9 cellular contexts compared by ENCODE assay signal in genomic region chr21:44919913-44920693, GRCh38. TPM values are rescaled to one million over a fixed set of nuclear protein-coding genes. Genes with fewer than 3 reads are reported as not detected.
DNase-seq lines count a peak whose midpoint lies in the region; ATAC-seq and TF ChIP-seq lines count a peak whose summit lies in the region.
"Had no signal": no experiment of that assay in that cellular context is flagged by ENCODE, and none has a peak within 500 bp of the region (broad histone marks: within the 10 kb centered on the region; RNA-seq: fewer than 3 reads in every experiment).

No MANE protein-coding gene starts in this region.

- peak overlapping the region; percentile 78 for H3K27ac ChIP-seq in CD4-positive, CD25-positive, alpha-beta regulatory T cell (ENCODE audit: insufficient read depth, low read length, poor library complexity, severe bottlenecking)
- H3K27ac ChIP-seq in mesendoderm (ENCODE audit: low read depth, low read length): no peak overlapping the region
- H3K27ac ChIP-seq in OCI-LY7 (ENCODE audit: low read depth, low read length, poor library complexity, severe bottlenecking): no peak overlapping the region

- no peak overlapping the region for H2BK120ac ChIP-seq in mesendoderm (ENCODE audit: low read depth, low read length)

- intact Hi-C loops in OCI-LY7 (cut with micrococcal nuclease; ENCODE audit: unreplicated experiment): no loop called here

- no peaks in the 10 kb centered on the region for H3K27me3 Mint-ChIP-seq in CD4-positive, CD25-positive, alpha-beta regulatory T cell
- no peaks in the 10 kb centered on the region for H3K27me3 Mint-ChIP-seq in activated CD8-positive, alpha-beta T cell treated with anti-CD3 and anti-CD28 coated beads, Interleukin-2, amount 10 ng/mL, durations not matched to agents 7 days and 5 days (ENCODE audit: low read depth)

- no peaks in the 10 kb centered on the region for H3K9me3 ChIP-seq in CD4-positive, CD25-positive, alpha-beta regulatory T cell (ENCODE audit: control insufficient read depth in 2 of 2, low read length in 2 of 2)
- H3K9me3 ChIP-seq in OCI-LY7 (ENCODE audit: low read length): no peaks in the 10 kb centered on the region

- CTCF ChIA-PET in activated CD8-positive, alpha-beta T cell treated with anti-CD3 and anti-CD28 coated beads, Interleukin-2, amount 10 ng/mL, durations not matched to agents 7 days and 5 days (lab: Charles Lee): interaction anchor here (0.9 to 3.2 kb wide), 3 partner anchors 11 to 119 kb away, joined by 3 to 38 read pairs (median 4); no protein-coding TSS in a partner anchor
- CTCF ChIA-PET in OCI-LY7 (lab: Charles Lee; ENCODE audit: unreplicated experiment): interaction anchor here (1.1 kb wide), 1 partner anchor 7 kb away, joined by 3 read pairs; no protein-coding TSS in a partner anchor

- H2AFZ ChIP-seq in OCI-LY7 (ENCODE audit: low read length): no peak overlapping the region

- H3K9me2 ChIP-seq in OCI-LY7 (ENCODE audit: insufficient read depth, low read length): no peaks in the 10 kb centered on the region

- no peak overlapping the region for H2BK15ac ChIP-seq in mesendoderm (replicated peaks; ENCODE audit: low read depth)

- H3K4me1 ChIP-seq in CD4-positive, CD25-positive, alpha-beta regulatory T cell (ENCODE audit: control insufficient read depth, insufficient read depth, low read length, poor library complexity, severe bottlenecking): peaks cover 90% of the 10 kb centered on the region
- H3K4me1 ChIP-seq in mesendoderm (ENCODE audit: control insufficient read depth, low read depth, low read length): peaks cover 3% of the 10 kb centered on the region
- peaks cover 16% of the 10 kb centered on the region for H3K4me1 ChIP-seq in OCI-LY7 (ENCODE audit: insufficient read depth, low read length, poor library complexity, severe bottlenecking)

- POLR2A ChIA-PET in activated CD8-positive, alpha-beta T cell treated with anti-CD3 and anti-CD28 coated beads, Interleukin-2, amount 10 ng/mL, durations not matched to agents 7 days and 5 days (lab: Charles Lee): interaction anchor here (1.1 to 1.8 kb wide), 5 partner anchors 7 to 46 kb away, joined by 5 to 10 read pairs (median 7); partner anchors contain the start of gene PTTG1IP
- POLR2A ChIA-PET in OCI-LY7 (lab: Charles Lee): interaction anchor here (0.7 to 1.1 kb wide), 2 partner anchors 9 to 20 kb away, joined by 3 read pairs; no protein-coding TSS in a partner anchor

- H3K4me3 Mint-ChIP-seq in CD4-positive, CD25-positive, alpha-beta regulatory T cell: peak overlapping the region; percentile 98 to 100 (median 98)
- H3K4me3 Mint-ChIP-seq in activated CD8-positive, alpha-beta T cell treated with anti-CD3 and anti-CD28 coated beads, Interleukin-2, amount 10 ng/mL, durations not matched to agents 7 days and 5 days: peak overlapping the region; percentile 91

- peak overlapping the region; percentile 98 for H3K4me3 ChIP-seq in CD4-positive, CD25-positive, alpha-beta regulatory T cell (ENCODE audit: low read depth, low read length)
- H3K4me3 ChIP-seq in mesendoderm (ENCODE audit: low read length): no peak overlapping the region
- H3K4me3 ChIP-seq in OCI-LY7 (ENCODE audit: low read depth, low read length, poor library complexity, severe bottlenecking): no peak overlapping the region

- no peak overlapping the region for H3K4ac ChIP-seq in mesendoderm (ENCODE audit: low read depth, low read length)

- no TSS peak for BruUV-seq in OCI-LY7 (replicated peaks; lab: Mats Ljungman, UMichigan)

- H3K79me2 ChIP-seq in mesendoderm (ENCODE audit: control insufficient read depth, insufficient read depth, low read length) (no peaks in the 10 kb centered on the region), OCI-LY7 (ENCODE audit: insufficient read depth, low read depth, low read length) (no peaks in the 10 kb centered on the region)

- peaks cover 0 to 4% (median 0%) of the 10 kb centered on the region in 7 donors for H3K9me3 Mint-ChIP-seq in CD4-positive, CD25-positive, alpha-beta regulatory T cell
- H3K9me3 Mint-ChIP-seq in activated CD8-positive, alpha-beta T cell treated with anti-CD3 and anti-CD28 coated beads, Interleukin-2, amount 10 ng/mL, durations not matched to agents 7 days and 5 days (ENCODE audit: insufficient read depth): no peaks in the 10 kb centered on the region

- H3K4me1 Mint-ChIP-seq in CD4-positive, CD25-positive, alpha-beta regulatory T cell: peaks cover 33 to 88% (median 59%) of the 10 kb centered on the region in 4 donors
- peaks cover 76% of the 10 kb centered on the region for H3K4me1 Mint-ChIP-seq in activated CD8-positive, alpha-beta T cell treated with anti-CD3 and anti-CD28 coated beads, Interleukin-2, amount 10 ng/mL, durations not matched to agents 7 days and 5 days (ENCODE audit: low read depth)

- WGBS in mesendoderm (ENCODE audit: extremely low coverage, insufficient coverage, low lambda C conversion rate): no CpG with 5 or more reads among the region's 28 CpGs

- peak; percentile 20 to 37 for ATAC-seq in CD4-positive, CD25-positive, alpha-beta regulatory T cell (ENCODE audit: low read depth in 2 of 2)
- ATAC-seq in GM21825 (IDR thresholded peaks at IDR 0.05; ENCODE audit: unreplicated experiment) (peak; percentile 9), GM18907 (IDR thresholded peaks at IDR 0.05; ENCODE audit: unreplicated experiment) (no peak), GM18870 (IDR thresholded peaks at IDR 0.05; ENCODE audit: unreplicated experiment) (no peak)
- peak; percentile 45 for ATAC-seq in activated CD8-positive, alpha-beta T cell treated with anti-CD3 and anti-CD28 coated beads, Interleukin-2, amount 10 ng/mL, durations not matched to agents 7 days and 5 days

- no peak for TF ChIP-seq CTCF in OCI-LY7 (conservative IDR thresholded peaks at IDR 0.05; ENCODE audit: low read length)

- no peaks in the 10 kb centered on the region for H3K79me1 ChIP-seq in mesendoderm (ENCODE audit: low read length)

- no peak overlapping the region for H3K4me2 ChIP-seq in mesendoderm (ENCODE audit: low read length)
- no peak overlapping the region for H3K4me2 ChIP-seq in OCI-LY7 (ENCODE audit: low read length)

- no peak overlapping the region for H4K5ac ChIP-seq in mesendoderm (ENCODE audit: low read length)

- peak overlapping the region; percentile 20 for H3K9ac ChIP-seq in mesendoderm (ENCODE audit: low read length)

- no peaks in the 10 kb centered on the region for H3K27me3 ChIP-seq in CD4-positive, CD25-positive, alpha-beta regulatory T cell (ENCODE audit: control insufficient read depth, insufficient read depth, low read length)
- peaks cover 17% of the 10 kb centered on the region for H3K27me3 ChIP-seq in mesendoderm (ENCODE audit: insufficient read depth, low read length, poor library complexity)

- H3K36me3 Mint-ChIP-seq in CD4-positive, CD25-positive, alpha-beta regulatory T cell: peaks cover 11% of the 10 kb centered on the region
- H3K36me3 Mint-ChIP-seq in activated CD8-positive, alpha-beta T cell treated with anti-CD3 and anti-CD28 coated beads, Interleukin-2, amount 10 ng/mL, durations not matched to agents 7 days and 5 days (ENCODE audit: low read depth): peaks cover 60% of the 10 kb centered on the region

- H3K27ac Mint-ChIP-seq in CD4-positive, CD25-positive, alpha-beta regulatory T cell: peak overlapping the region; percentile 97 to 99 (median 99)
- peak overlapping the region; percentile 89 for H3K27ac Mint-ChIP-seq in activated CD8-positive, alpha-beta T cell treated with anti-CD3 and anti-CD28 coated beads, Interleukin-2, amount 10 ng/mL, durations not matched to agents 7 days and 5 days

- no peaks in the 10 kb centered on the region for H4K20me1 ChIP-seq in OCI-LY7 (ENCODE audit: insufficient read depth, low read length)

- peak overlapping the region; percentile 80 for H3K56ac ChIP-seq in mesendoderm (ENCODE audit: low read length)

- peaks cover 18% of the 10 kb centered on the region for H3K36me3 ChIP-seq in CD4-positive, CD25-positive, alpha-beta regulatory T cell (ENCODE audit: control insufficient read depth, insufficient read depth, low read length)
- H3K36me3 ChIP-seq in mesendoderm (ENCODE audit: control insufficient read depth, insufficient read depth, low read length) (no peaks in the 10 kb centered on the region), OCI-LY7 (ENCODE audit: insufficient read depth, low read length) (no peaks in the 10 kb centered on the region)

- H3K23ac ChIP-seq in mesendoderm (ENCODE audit: low read length): peak overlapping the region; percentile 92

- no peak overlapping the region for H3K18ac ChIP-seq in mesendoderm (ENCODE audit: low read length)

- peak overlapping the region; percentile 99 for H2AK5ac ChIP-seq in mesendoderm (ENCODE audit: low read length)

- H2BK5ac ChIP-seq in mesendoderm (ENCODE audit: low read length): peak overlapping the region; percentile 48

- peak in 1 of 3 donors; percentile 37 for DNase-seq in CD4-positive, CD25-positive, alpha-beta regulatory T cell
- DNase-seq in activated CD8-positive, alpha-beta T cell treated with anti-CD3 and anti-CD28 coated beads, Interleukin-2, amount 10 ng/mL, durations not matched to agents 7 days and 5 days: peak; percentile 46
- no peak for DNase-seq in mesendoderm
- no peak for DNase-seq in AG08396 (ENCODE audit: low spot score)
- DNase-seq in OCI-LY7 (ENCODE audit: low spot score): no peak
- DNase-seq: T1000 had no signal

- H4K8ac ChIP-seq in mesendoderm (ENCODE audit: low read depth, low read length): no peak overlapping the region

RNA-seq across cellular contexts. Expression of gene ITGB2, which starts 0.6 kb away (rescaled TPM):
- 411 TPM for total RNA-seq in CD4-positive, CD25-positive, alpha-beta regulatory T cell
- 100 to 1,000 TPM; 415 to 519 (median 446) TPM for polyA plus RNA-seq in CD4-positive, CD25-positive, alpha-beta regulatory T cell
- 100 to 1,000 TPM; 503 to 530 TPM for total RNA-seq in activated CD8-positive, alpha-beta T cell treated with anti-CD3 and anti-CD28 coated beads, Interleukin-2, amount 10 ng/mL, durations not matched to agents 7 days and 5 days
- polyA plus RNA-seq in mesendoderm (2013, experiment 1 of 2): 1.0 TPM
- polyA plus RNA-seq in mesendoderm (2013, experiment 2 of 2): 1.1 TPM
- 4.2 and 11.6 TPM in 2 replicates for total RNA-seq in OCI-LY7 (2014; rRNA removed; shearing (Covaris generic))
- total RNA-seq in OCI-LY7 (2022): 60.8 and 78.9 TPM in 2 replicates

RNA-seq across cellular contexts. Expression of gene SLX9, which starts 19.7 kb away (rescaled TPM):
- total RNA-seq in CD4-positive, CD25-positive, alpha-beta regulatory T cell: 21.8 TPM
- polyA plus RNA-seq in CD4-positive, CD25-positive, alpha-beta regulatory T cell: 10 to 100 TPM in 3 of 4 donors, 1 to 10 TPM in 1; 7.6 to 12.0 (median 10.0) TPM
- 10 to 100 TPM; 56.6 to 60.4 TPM for total RNA-seq in activated CD8-positive, alpha-beta T cell treated with anti-CD3 and anti-CD28 coated beads, Interleukin-2, amount 10 ng/mL, durations not matched to agents 7 days and 5 days
- 45.5 TPM for polyA plus RNA-seq in mesendoderm (2013, experiment 1 of 2)
- 43.5 TPM for polyA plus RNA-seq in mesendoderm (2013, experiment 2 of 2)
- 18.6 and 37.0 TPM in 2 replicates for total RNA-seq in OCI-LY7 (2014; rRNA removed; shearing (Covaris generic))
- 53.3 and 61.6 TPM in 2 replicates for total RNA-seq in OCI-LY7 (2022)

RNA-seq across cellular contexts. Expression of gene PTTG1IP, which starts 46.6 kb away (rescaled TPM):
- 98.3 TPM for total RNA-seq in CD4-positive, CD25-positive, alpha-beta regulatory T cell
- 100 to 1,000 TPM in 1 of 4 donors, 10 to 100 TPM in 3; 78.5 to 100 (median 95.1) TPM for polyA plus RNA-seq in CD4-positive, CD25-positive, alpha-beta regulatory T cell
- 10 to 100 TPM; 54.9 to 55.2 TPM for total RNA-seq in activated CD8-positive, alpha-beta T cell treated with anti-CD3 and anti-CD28 coated beads, Interleukin-2, amount 10 ng/mL, durations not matched to agents 7 days and 5 days
- polyA plus RNA-seq in mesendoderm (2013, experiment 1 of 2): 106 TPM
- 104 TPM for polyA plus RNA-seq in mesendoderm (2013, experiment 2 of 2)
- total RNA-seq in OCI-LY7 (2014; rRNA removed; shearing (Covaris generic)): 38.3 and 38.9 TPM in 2 replicates
- total RNA-seq in OCI-LY7 (2022): 56.3 and 58.1 TPM in 2 replicates

Comparison
In these comparisons a context has a peak if more than half of its experiments do, and no peak if none do; other contexts are left out.
1. ATAC-seq: peak in CD4-positive, CD25-positive, alpha-beta regulatory T cell (2 of 2), GM21825 (single experiment) and activated CD8-positive, alpha-beta T cell treated with anti-CD3 and anti-CD28 coated beads, Interleukin-2, amount 10 ng/mL, durations not matched to agents 7 days and 5 days (single experiment); none in GM18907 (single experiment) and GM18870 (single experiment).